Comparison of ENCODE assay signal across 13 cellular contexts in the genomic region with DNA sequence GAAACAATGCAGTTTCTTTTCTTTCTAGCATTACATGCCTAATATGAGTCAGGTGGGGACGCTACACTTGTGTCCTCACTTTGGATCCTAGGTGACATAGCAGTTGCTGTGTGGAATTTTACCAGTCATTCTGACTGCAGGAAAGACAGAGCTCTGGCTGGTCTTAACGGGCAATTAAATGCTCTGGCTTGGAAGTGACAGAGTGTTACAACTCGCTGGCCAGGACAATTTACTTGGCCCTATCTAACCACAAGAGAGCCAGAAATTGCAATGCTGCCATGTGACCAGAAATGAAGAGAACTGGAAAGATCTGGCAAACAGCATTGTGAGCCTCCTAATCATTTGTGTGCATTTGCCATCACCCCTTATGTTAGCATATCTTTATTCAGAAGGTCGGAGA.
A peak's percentile ranks its signal among the peaks of the same experiment; 100 is the strongest.
DNase-seq lines count a peak whose midpoint lies in the region; ATAC-seq and TF ChIP-seq lines count a peak whose summit lies in the region.
"Had no signal": no experiment of that assay in that cellular context is flagged by ENCODE, and none has a peak within 500 bp of the region (broad histone marks: within the 10 kb centered on the region; RNA-seq: fewer than 3 reads in every experiment).

No MANE protein-coding gene starts in this region.

- DNase-seq in AG08395 (ENCODE audit: low spot score) (peak; percentile 6), OCI-M1 (lab: John Stamatoyannopoulos, UW) (peak; percentile 73), cardiac muscle cell (ENCODE audit: low read depth in 1 of 2, low spot score in 1 of 2) (peak; percentile 38 to 43), MG63 (no peak), HEK293T (ENCODE audit: extremely low spot score) (no peak)
- no peak for DNase-seq in activated CD8-positive, alpha-beta memory T cell treated with anti-CD3 and anti-CD28 coated beads for 24 hours
- DNase-seq: activated naive CD8-positive, alpha-beta T cell treated with anti-CD3 and anti-CD28 coated beads, Interleukin-2, amount 10 ng/mL, durations not matched to agents 7 days and 5 days; DMS153; NCI-H1694; upper lobe of left lung had no signal

- H3K79me2 ChIP-seq in parathyroid adenoma, result no peaks in the 10 kb centered on the region

- H3K27me3 ChIP-seq in cardiac muscle cell, result no peaks in the 10 kb centered on the region
- H3K27me3 ChIP-seq in parathyroid adenoma (ENCODE audit: control insufficient read depth, insufficient read depth, low read length), result no peaks in the 10 kb centered on the region
- no peaks in the 10 kb centered on the region for H3K27me3 ChIP-seq in MG63
- H3K27me3 ChIP-seq: dorsolateral prefrontal cortex, upper lobe of left lung had no signal

- H3K27ac ChIP-seq in cardiac muscle cell, result no peak overlapping the region
- peak overlapping the region; percentile 26 for H3K27ac ChIP-seq in parathyroid adenoma
- H3K27ac ChIP-seq: dorsolateral prefrontal cortex, upper lobe of left lung had no signal

- TF ChIP-seq CTCF in cardiac muscle cell (IDR thresholded peaks at IDR 0.05; ENCODE audit: low read depth, low read length) (no peak), parathyroid adenoma (IDR thresholded peaks at IDR 0.05) (no peak)

- H3K9ac ChIP-seq in parathyroid adenoma, result no peak overlapping the region

- CTCF ChIA-PET in HEK293T (lab: Yijun Ruan, JAX), result no interaction called here

- POLR2A ChIA-PET in HEK293T (lab: Yijun Ruan, JAX), result interaction anchor here (0.7 kb wide), 1 partner anchor 145 kb away, joined by 3 read pairs; no protein-coding TSS in a partner anchor

- H3K36me3 ChIP-seq in cardiac muscle cell (no peaks in the 10 kb centered on the region), parathyroid adenoma (ENCODE audit: control insufficient read depth, insufficient read depth, low read length) (no peaks in the 10 kb centered on the region), MG63 (no peaks in the 10 kb centered on the region)
- H3K36me3 ChIP-seq: upper lobe of left lung had no signal

- ATAC-seq in HG03457 (IDR thresholded peaks at IDR 0.05; ENCODE audit: unreplicated experiment), result no peak

- peak overlapping the region; percentile 5 for H3K4me2 ChIP-seq in parathyroid adenoma (ENCODE audit: low read length)

- H3K4me3 ChIP-seq in cardiac muscle cell, result no peak overlapping the region
- no peak overlapping the region for H3K4me3 ChIP-seq in parathyroid adenoma (ENCODE audit: low read depth, low read length)
- H3K4me3 ChIP-seq in MG63, result no peak overlapping the region
- H3K4me3 ChIP-seq: dorsolateral prefrontal cortex, upper lobe of left lung had no signal

- H3K4me1 ChIP-seq in cardiac muscle cell (ENCODE audit: low read depth), result peaks cover 13% of the 10 kb centered on the region
- H3K4me1 ChIP-seq in parathyroid adenoma, result peaks cover 22% of the 10 kb centered on the region
- H3K4me1 ChIP-seq: upper lobe of left lung had no signal

- H3K9me3 ChIP-seq in cardiac muscle cell (ENCODE audit: low read depth) (no peaks in the 10 kb centered on the region), parathyroid adenoma (ENCODE audit: control insufficient read depth, low read length) (no peaks in the 10 kb centered on the region), MG63 (no peaks in the 10 kb centered on the region)
- H3K9me3 ChIP-seq: upper lobe of left lung had no signal

- no peak overlapping the region for H2AFZ ChIP-seq in parathyroid adenoma

TF ChIP-seq in HEK293T, 16 proteins besides CTCF, POLR2A, EP300 and RAD21:
- no peak for TF ChIP-seq FOXA1 (IDR thresholded peaks at IDR 0.05)
- TF ChIP-seq, protein P1, sequence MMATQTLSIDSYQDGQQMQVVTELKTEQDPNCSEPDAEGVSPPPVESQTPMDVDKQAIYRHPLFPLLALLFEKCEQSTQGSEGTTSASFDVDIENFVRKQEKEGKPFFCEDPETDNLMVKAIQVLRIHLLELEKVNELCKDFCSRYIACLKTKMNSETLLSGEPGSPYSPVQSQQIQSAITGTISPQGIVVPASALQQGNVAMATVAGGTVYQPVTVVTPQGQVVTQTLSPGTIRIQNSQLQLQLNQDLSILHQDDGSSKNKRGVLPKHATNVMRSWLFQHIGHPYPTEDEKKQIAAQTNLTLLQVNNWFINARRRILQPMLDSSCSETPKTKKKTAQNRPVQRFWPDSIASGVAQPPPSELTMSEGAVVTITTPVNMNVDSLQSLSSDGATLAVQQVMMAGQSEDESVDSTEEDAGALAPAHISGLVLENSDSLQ (IDR thresholded peaks at IDR 0.05), result no peak
- no peak for TF ChIP-seq ELF4 (IDR thresholded peaks at IDR 0.05)
- no peak for TF ChIP-seq FOXM1 (IDR thresholded peaks at IDR 0.05; ENCODE audit: borderline replicate concordance)
- TF ChIP-seq LEF1 (IDR thresholded peaks at IDR 0.05; ENCODE audit: borderline replicate concordance), result no peak
- TF ChIP-seq SUZ12 (IDR thresholded peaks at IDR 0.05), result no peak
- no peak for TF ChIP-seq CTBP1 (IDR thresholded peaks at IDR 0.05; ENCODE audit: borderline replicate concordance)
- TF ChIP-seq ZNF384 (IDR thresholded peaks at IDR 0.05), result no peak
- TF ChIP-seq SP1 (IDR thresholded peaks at IDR 0.05), result no peak
- no peak for TF ChIP-seq L3MBTL2 (conservative IDR thresholded peaks at IDR 0.05)
- TF ChIP-seq ARNT (IDR thresholded peaks at IDR 0.05), result no peak
- TF ChIP-seq FOXK2 (IDR thresholded peaks at IDR 0.05), result no peak
- TF ChIP-seq NFRKB (IDR thresholded peaks at IDR 0.05), result no peak
- TF ChIP-seq BHLHE40 (IDR thresholded peaks at IDR 0.05; ENCODE audit: borderline replicate concordance), result no peak
- no peak for TF ChIP-seq HDGF (IDR thresholded peaks at IDR 0.05; ENCODE audit: borderline replicate concordance)
- no peak for TF ChIP-seq TARDBP (IDR thresholded peaks at IDR 0.05)

Comparison
In these comparisons a context has a peak if more than half of its experiments do, and no peak if none do; other contexts are left out.
1. DNase-seq: peak in AG08395 (single experiment), OCI-M1 (single experiment) and cardiac muscle cell (2 of 2); none in MG63 (single experiment), activated CD8-positive, alpha-beta memory T cell treated with anti-CD3 and anti-CD28 coated beads for 24 hours (single experiment) and HEK293T (single experiment).